Comparison of ENCODE assay signal across 22 cellular contexts in the genomic region with DNA sequence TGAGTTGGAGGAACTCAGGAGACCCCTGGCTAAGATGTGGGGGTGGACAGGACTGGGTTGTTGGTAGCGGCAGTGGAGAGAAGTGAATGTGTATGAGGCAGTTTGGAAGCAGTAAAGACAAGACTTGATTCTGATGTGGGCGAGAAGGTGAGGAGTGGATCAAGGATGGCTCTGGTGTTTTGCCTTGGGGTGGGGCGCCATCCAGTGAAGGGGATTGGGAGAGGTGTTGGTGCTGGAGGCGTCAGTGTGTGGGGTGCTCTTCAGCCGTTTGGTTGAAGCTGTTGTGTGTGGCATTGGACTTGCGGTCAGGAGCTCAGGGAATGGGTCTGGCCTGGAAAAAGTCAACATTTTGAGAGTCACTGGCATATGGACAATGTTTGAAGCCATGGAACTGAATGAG.
"Had no signal": no experiment of that assay in that cellular context is flagged by ENCODE, and none has a peak within 500 bp of the region (broad histone marks: within the 10 kb centered on the region; RNA-seq: fewer than 3 reads in every experiment).

No MANE protein-coding gene starts in this region.

- H3K27me3 Mint-ChIP-seq: activated B cell treated with CpG ODN at 0.5 μM for 24 hours; naive thymus-derived CD4-positive, alpha-beta T cell had no signal

- H3K4me3 ChIP-seq: adrenal gland, left lung, mucosa of descending colon, right atrium auricular region, skin epidermis, testis, upper lobe of left lung had no signal

- H3K9me3 Mint-ChIP-seq: activated B cell treated with CpG ODN at 0.5 μM for 24 hours had no signal

- DNase-seq: activated B cell treated with CpG ODN at 0.5 μM for 24 hours; activated CD4-positive, alpha-beta T cell treated with anti-CD3 and anti-CD28 coated beads for 48 hours; activated CD8-positive, alpha-beta memory T cell treated with anti-CD3 and anti-CD28 coated beads, Interleukin-2, amount 50 U/mL, for 48 hours; activated naive CD4-positive, alpha-beta T cell treated with Interleukin-2 at 50 U/mL for 16 hours; adrenal gland; caudate nucleus; effector CD8-positive, alpha-beta T cell; foreskin fibroblast; hypothalamus; kidney; left lung; mucosa of descending colon; nucleus accumbens; stimulated activated CD4-positive, alpha-beta T cell treated with anti-CD3 and anti-CD28 coated beads, Interleukin-15, amount 100 ng/mL, for 24 hours; stimulated activated CD4-positive, alpha-beta T cell treated with anti-CD3 and anti-CD28 coated beads, Interleukin-4, amount 100 ng/mL, for 1 hour; stimulated activated naive CD4-positive, alpha-beta T cell treated with Interleukin-2 at 50 U/mL for 16 hours; testis had no signal

- H3K27ac ChIP-seq: adrenal gland, left lung, right atrium auricular region, skin epidermis, testis, upper lobe of left lung had no signal

- H3K27me3 ChIP-seq: adrenal gland, left lung, right atrium auricular region, testis, upper lobe of left lung had no signal

- H3K27ac Mint-ChIP-seq: activated B cell treated with CpG ODN at 0.5 μM for 24 hours had no signal

- ATAC-seq: left lung; mucosa of descending colon; naive thymus-derived CD4-positive, alpha-beta T cell had no signal

- H3K4me1 ChIP-seq: adrenal gland, left lung, testis, upper lobe of left lung had no signal

- H3K4me3 Mint-ChIP-seq: activated B cell treated with CpG ODN at 0.5 μM for 24 hours; naive thymus-derived CD4-positive, alpha-beta T cell had no signal

- H3K9me3 ChIP-seq: adrenal gland, left lung, mucosa of descending colon, right atrium auricular region, testis, upper lobe of left lung had no signal

- FAIRE-seq: endothelial cell of umbilical vein, kidney had no signal
